8 cellular contexts compared by ENCODE assay signal in the genomic region with DNA sequence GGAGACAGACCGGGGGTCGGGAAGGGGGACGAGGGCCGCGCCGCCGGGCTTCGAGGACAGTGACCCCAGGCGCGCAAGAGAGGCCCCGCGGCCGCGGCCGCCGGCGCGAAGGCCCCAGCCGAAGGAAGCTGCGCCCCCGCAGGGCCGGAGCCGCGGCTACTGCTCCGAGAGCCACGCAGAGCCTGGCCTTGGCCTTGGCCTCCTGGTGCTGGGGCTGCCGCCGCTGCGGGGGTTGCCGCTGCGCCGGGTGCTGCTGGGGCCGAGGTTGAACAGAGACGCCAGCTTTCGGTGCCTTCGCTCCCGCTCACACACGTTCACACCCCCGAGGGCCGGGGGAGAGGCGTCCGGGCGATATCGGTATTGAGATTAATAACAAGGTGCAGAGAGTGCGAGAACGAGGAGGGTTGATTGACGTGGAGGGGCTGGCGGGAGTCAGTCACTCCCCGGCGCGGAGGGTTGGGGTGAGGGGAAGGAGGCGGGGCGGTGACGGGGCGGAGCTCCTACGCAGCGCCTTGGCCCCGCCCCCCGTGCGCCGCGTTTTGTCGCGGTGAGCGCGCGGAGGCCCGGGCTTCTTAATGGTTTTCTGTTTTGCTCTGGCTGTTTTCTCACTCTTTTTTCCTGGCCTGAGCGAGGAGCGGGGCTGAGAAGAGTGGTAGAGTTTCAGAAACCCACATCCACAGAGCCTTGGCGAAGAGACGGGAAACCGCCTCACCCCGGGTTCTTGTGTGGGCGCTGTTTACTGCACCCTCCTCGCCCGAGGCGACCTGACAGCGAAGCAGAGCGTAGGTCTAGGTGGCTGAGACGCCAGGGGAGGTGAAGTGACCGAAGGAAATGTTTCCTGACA. TPM values are rescaled to one million over a fixed set of nuclear protein-coding genes. Genes with fewer than 3 reads are reported as not detected.
DNase-seq lines count a peak whose midpoint lies in the region; ATAC-seq and TF ChIP-seq lines count a peak whose summit lies in the region.

No MANE protein-coding gene starts in this region.

- H3K27ac Mint-ChIP-seq in immature natural killer cell = peak overlapping the region; percentile 97 to 100 (median 98)

- intact Hi-C loops in breast epithelium (cut with DNase I; ENCODE audit: low total_unique reads) = loop anchor here (10.0 kb wide), 1 partner anchor 45 kb away; a partner anchor contains a TSS
- intact Hi-C loops in spleen (cut with DNase I; ENCODE audit: low total_unique reads) = loop anchor here (5.0 kb wide), 1 partner anchor 42 kb away; a partner anchor contains a TSS

- peaks cover 3 to 4% (median 3%) of the 10 kb centered on the region in 3 donors for H3K36me3 Mint-ChIP-seq in immature natural killer cell

- DNase-seq in AG04449 (ENCODE audit: low read depth, low spot score) (no peak), NCI-H2171 (lab: John Stamatoyannopoulos, UW) (peak; percentile 77), breast epithelium (ENCODE audit: low spot score in 2 of 2) (peak; percentile 84 to 94), immature natural killer cell (peak; percentile 98), spleen (peak; percentile 99)

- WGBS in spleen, 5 donors = 0 to 1% (median 1%) methylated on average over 44 to 82 of the region's 82 CpGs

- peak overlapping the region; percentile 91 for H3K4me3 ChIP-seq in AG04449 (ENCODE audit: low read depth, low read length)
- peak overlapping the region; percentile 79 to 99 (median 95) for H3K4me3 ChIP-seq in breast epithelium
- peak overlapping the region; percentile 52 to 86 (median 78) for H3K4me3 ChIP-seq in spleen

- peak; percentile 92 for TF ChIP-seq POLR2A in breast epithelium (IDR thresholded peaks at IDR 0.05)
- TF ChIP-seq POLR2A in spleen (IDR thresholded peaks at IDR 0.05) = peak; percentile 53 to 76 (median 74)

- H3K27me3 ChIP-seq in breast epithelium (no peaks in the 10 kb centered on the region), spleen (replicated peaks in 1 of 7) (no peaks in the 10 kb centered on the region)

- no peaks in the 10 kb centered on the region for H3K9me3 ChIP-seq in breast epithelium
- H3K9me3 ChIP-seq in spleen = no peaks in the 10 kb centered on the region

- ATAC-seq in GM18861 (IDR thresholded peaks at IDR 0.05; ENCODE audit: unreplicated experiment) (peak; percentile 77), HG03095 (IDR thresholded peaks at IDR 0.05; ENCODE audit: unreplicated experiment) (peak; percentile 79)

- POLR2A ChIA-PET in AG04449 (lab: Yijun Ruan, JAX) = interaction anchor here (0.9 to 2.0 kb wide), 3 partner anchors 20 to 184 kb away, joined by 3 to 18 read pairs (median 4); a partner anchor contains a TSS

- peaks cover 0 to 14% of the 10 kb centered on the region in 2 donors for H3K4me1 ChIP-seq in breast epithelium
- H3K4me1 ChIP-seq in spleen = peaks cover 13 to 69% (median 60%) of the 10 kb centered on the region in 6 donors

- H3K4me1 Mint-ChIP-seq in immature natural killer cell = peaks cover 60 to 65% of the 10 kb centered on the region in 2 donors

- CTCF ChIA-PET in AG04449 (lab: Yijun Ruan, JAX) = interaction anchor here (0.7 to 1.9 kb wide), 4 partner anchors 36 to 454 kb away, joined by 3 to 5 read pairs (median 4); a partner anchor contains a TSS

- H3K9me3 Mint-ChIP-seq in immature natural killer cell = peaks cover 0 to 2% (median 0%) of the 10 kb centered on the region in 6 donors

- peaks cover 18 to 33% (median 31%) of the 10 kb centered on the region in 3 donors for H3K27me3 Mint-ChIP-seq in immature natural killer cell (ENCODE audit: low read depth in 3 of 3)

- H3K27ac ChIP-seq in VCaP (peak overlapping the region; percentile 96), breast epithelium (peak overlapping the region; percentile 98 to 99), spleen (peak overlapping the region; percentile 98 to 100 (median 100))

- H3K36me3 ChIP-seq in breast epithelium = no peaks in the 10 kb centered on the region
- no peaks in the 10 kb centered on the region for H3K36me3 ChIP-seq in spleen

- peak overlapping the region; percentile 85 to 94 (median 93) for H3K4me3 Mint-ChIP-seq in immature natural killer cell

- no peak for TF ChIP-seq CTCF in AG04449 (IDR thresholded peaks at IDR 0.05; ENCODE audit: insufficient read depth, low read length, missing control alignments)
- peak; percentile 30 for TF ChIP-seq CTCF in VCaP (conservative IDR thresholded peaks at IDR 0.05)
- peak in 1 of 3 donors; percentile 11 for TF ChIP-seq CTCF in breast epithelium (IDR thresholded peaks at IDR 0.05)
- TF ChIP-seq CTCF in spleen (IDR thresholded peaks at IDR 0.05 in 8 of 11, conservative IDR thresholded peaks at IDR 0.05 in 3 of 11) = no peak

RNA-seq across cellular contexts. Expression of a gene that starts 0.9 kb away (rescaled TPM):
- total RNA-seq in breast epithelium (10 to 100 TPM; 22.4 to 53.1 (median 39.0) TPM), spleen (100 to 1,000 TPM in 4 of 7 donors, 10 to 100 TPM in 3; 60.2 to 122 (median 110) TPM)
- polyA plus RNA-seq in immature natural killer cell (10 to 100 TPM; 26.0 to 61.8 (median 46.4) TPM), spleen (10 to 100 TPM in 1 of 3 donors, 1 to 10 TPM in 2; 7.0 to 10.6 (median 9.6) TPM)

RNA-seq across cellular contexts. Expression of a gene that starts 42.6 kb away (rescaled TPM):
- total RNA-seq in breast epithelium (10 to 100 TPM; 17.1 to 26.3 (median 21.0) TPM), spleen (10 to 100 TPM; 14.4 to 32.8 (median 23.6) TPM)
- polyA plus RNA-seq in immature natural killer cell (10 to 100 TPM; 18.1 to 33.2 (median 24.4) TPM), spleen (10 to 100 TPM; 42.6 to 53.7 (median 44.9) TPM)
